Comparison of ENCODE assay signal across 23 cellular contexts in the genomic region with DNA sequence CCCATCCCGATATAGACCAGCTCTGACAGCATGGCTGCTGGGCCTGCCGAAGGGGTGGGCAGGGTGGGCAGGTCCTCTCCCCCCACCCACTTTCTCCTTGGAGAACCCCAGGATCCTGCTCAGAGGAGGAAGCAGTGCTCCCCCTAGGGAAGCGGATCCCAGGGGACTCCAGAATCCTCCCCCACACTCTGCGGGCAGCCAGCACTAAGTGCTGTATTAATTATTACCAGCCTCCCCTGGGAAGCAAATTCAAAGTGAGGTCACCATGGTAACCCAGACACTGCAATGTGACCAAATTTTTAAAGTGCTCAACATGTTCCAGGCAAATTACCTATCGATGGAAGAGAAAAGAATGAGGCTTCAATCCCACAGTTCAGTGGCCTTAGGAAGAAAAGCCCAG. TPM values are rescaled to one million over a fixed set of nuclear protein-coding genes. Genes with fewer than 3 reads are reported as not detected.
DNase-seq lines count a peak whose midpoint lies in the region; ATAC-seq, FAIRE-seq and TF ChIP-seq lines count a peak whose summit lies in the region.
"Had no signal": no experiment of that assay in that cellular context is flagged by ENCODE, and none has a peak within 500 bp of the region (broad histone marks: within the 10 kb centered on the region; RNA-seq: fewer than 3 reads in every experiment).

No MANE protein-coding gene starts in this region.

- ATAC-seq in GM21737 (IDR thresholded peaks at IDR 0.05; ENCODE audit: unreplicated experiment) (peak; percentile 51), K562 (no peak)
- ATAC-seq: esophagus mucosa had no signal

- H3K4me2 ChIP-seq in K562 (ENCODE audit: insufficient read depth, low read length): no peak overlapping the region
- H3K4me2 ChIP-seq: smooth muscle cell had no signal

- no peak for FAIRE-seq in K562 (lab: Jason Lieb, UNC)
- FAIRE-seq: A204.1, GM12892, TTC549 had no signal

- peaks cover 5 to 15% of the 10 kb centered on the region in 2 experiments; a peak in 4 of 5 replicates for H3K27me3 ChIP-seq in K562 (ENCODE audit: control insufficient read depth in 2 of 2, insufficient read depth in 2 of 2, low read length in 2 of 2)
- no peaks in the 10 kb centered on the region for H3K27me3 ChIP-seq in uterus

- H3K4me1 ChIP-seq in K562 (replicated peaks in 1 of 2; ENCODE audit: control insufficient read depth in 2 of 2, insufficient read depth in 2 of 2, low read length in 2 of 2) (peaks cover 7 to 9% of the 10 kb centered on the region in 2 experiments; a peak in 4 of 5 replicates), uterus (no peaks in the 10 kb centered on the region)
- H3K4me1 ChIP-seq: HAP-1, prostate gland had no signal

- no peaks in the 10 kb centered on the region for H4K20me1 ChIP-seq in K562 (replicated peaks; ENCODE audit: control insufficient read depth, insufficient read depth, low read length)

- no peaks in the 10 kb centered on the region for H3K79me2 ChIP-seq in K562 (ENCODE audit: control insufficient read depth, insufficient read depth, low read length)

- H3K36me3 ChIP-seq in K562 (ENCODE audit: control insufficient read depth, insufficient read depth, low read length): no peaks in the 10 kb centered on the region
- no peaks in the 10 kb centered on the region for H3K36me3 ChIP-seq in uterus
- H3K36me3 ChIP-seq: HAP-1, prostate gland had no signal

- no peak for TF ChIP-seq EP300 in K562 (IDR thresholded peaks at IDR 0.05; ENCODE audit: low read length)

- in situ Hi-C loops in K562 (cut with MboI): loop anchor here (5.0 kb wide), 1 partner anchor 120 kb away; no protein-coding TSS in a partner anchor

- TF ChIP-seq POLR2A in K562 (conservative IDR thresholded peaks at IDR 0.05): no peak
- no peak for TF ChIP-seq POLR2A in uterus (IDR thresholded peaks at IDR 0.05)

- no peak overlapping the region for H3K27ac ChIP-seq in K562 (ENCODE audit: extremely low read depth, low read depth, low read length)
- no peak overlapping the region for H3K27ac ChIP-seq in uterus
- H3K27ac ChIP-seq: prostate gland, RWPE1 had no signal

- H3K4me3 ChIP-seq in K562 (no peak overlapping the region), uterus (no peak overlapping the region)
- H3K4me3 ChIP-seq: HAP-1, prostate gland, smooth muscle cell had no signal

- POLR2A ChIA-PET in K562 (lab: Yijun Ruan, JAX): interaction anchor here (1.4 kb wide), 1 partner anchor 9 kb away, joined by 4 read pairs; no protein-coding TSS in a partner anchor

- DNase-seq in NCI-H2107 treated with DMSO at 0.1 percent for 48 hours (lab: John Stamatoyannopoulos, UW; ENCODE audit: unreplicated experiment): peak; percentile 24
- DNase-seq in NCI-H2107 (lab: John Stamatoyannopoulos, UW): no peak
- no peak for DNase-seq in K562 (ENCODE audit: extremely low read depth in 1 of 4, low spot score in 3 of 4)
- peak; percentile 26 for DNase-seq in posterior vena cava (ENCODE audit: low spot score)
- no peak for DNase-seq in uterus
- DNase-seq in AG08396 (ENCODE audit: low spot score): no peak
- DNase-seq in T-helper 1 cell: no peak
- DNase-seq: activated CD4-positive, alpha-beta T cell treated with anti-CD3 and anti-CD28 coated beads for 48 hours; activated gamma-delta T cell; CD4-positive, CD25-positive, alpha-beta regulatory T cell; central memory CD4-positive, alpha-beta T cell; naive B cell; NCI-H1092 treated with DMSO at 0.1 percent for 48 hours; NCI-H226 had no signal

- no peak for TF ChIP-seq CTCF in K562 (IDR thresholded peaks at IDR 0.05 in 2 of 3, conservative IDR thresholded peaks at IDR 0.05 in 1 of 3; ENCODE audit: insufficient read depth in 2 of 3, low read depth in 1 of 3, low read length in 3 of 3)
- no peak for TF ChIP-seq CTCF in uterus (IDR thresholded peaks at IDR 0.05)

- 42% methylated on average over 5 of the region's 5 CpGs for WGBS in K562 (ENCODE audit: insufficient coverage, low coverage, missing lambda C conversion rate)

- no peaks in the 10 kb centered on the region for H3K9me1 ChIP-seq in K562 (ENCODE audit: control insufficient read depth, insufficient read depth, low read length)

- no peak overlapping the region for H2AFZ ChIP-seq in K562 (ENCODE audit: low read depth, low read length)

- H3K9me3 ChIP-seq in K562 (replicated peaks; ENCODE audit: control insufficient read depth, insufficient read depth, low read depth, low read length) (peaks cover 3% of the 10 kb centered on the region; the same call in 1 of the 2 replicates), uterus (no peaks in the 10 kb centered on the region)
- H3K9me3 ChIP-seq: HAP-1, prostate gland had no signal

- intact Hi-C loops in K562 (cut with micrococcal nuclease) (loop anchor here (5.0 kb wide), 1 partner anchor 120 kb away; no protein-coding TSS in a partner anchor), posterior vena cava (cut with DNase I) (loop anchor here (10.0 kb wide), 1 partner anchor 117 kb away; no protein-coding TSS in a partner anchor), uterus (cut with DNase I; ENCODE audit: low total_unique reads) (no loop called here)

- TF ChIP-seq RAD21 in K562 (CRISPR knock-in tag; conservative IDR thresholded peaks at IDR 0.05 in 1 of 2, IDR thresholded peaks at IDR 0.05 in 1 of 2): no peak

- no TSS peak for BruUV-seq in K562 (replicated peaks; lab: Mats Ljungman, UMichigan)

- H3K9ac ChIP-seq in K562 (ENCODE audit: insufficient read depth in 1 of 2, low read depth in 2 of 2, low read length in 2 of 2): no peak overlapping the region

- CTCF ChIA-PET in K562 (lab: Yijun Ruan, JAX; ENCODE audit: low intra/inter-chr PET ratio): no interaction called here

TF ChIP-seq in K562, 482 proteins besides CTCF, POLR2A, EP300 and RAD21:
- no peak for TF ChIP-seq EZH2 (IDR thresholded peaks at IDR 0.05; ENCODE audit: borderline replicate concordance, low read depth, low read length)
- TF ChIP-seq, protein P1, sequence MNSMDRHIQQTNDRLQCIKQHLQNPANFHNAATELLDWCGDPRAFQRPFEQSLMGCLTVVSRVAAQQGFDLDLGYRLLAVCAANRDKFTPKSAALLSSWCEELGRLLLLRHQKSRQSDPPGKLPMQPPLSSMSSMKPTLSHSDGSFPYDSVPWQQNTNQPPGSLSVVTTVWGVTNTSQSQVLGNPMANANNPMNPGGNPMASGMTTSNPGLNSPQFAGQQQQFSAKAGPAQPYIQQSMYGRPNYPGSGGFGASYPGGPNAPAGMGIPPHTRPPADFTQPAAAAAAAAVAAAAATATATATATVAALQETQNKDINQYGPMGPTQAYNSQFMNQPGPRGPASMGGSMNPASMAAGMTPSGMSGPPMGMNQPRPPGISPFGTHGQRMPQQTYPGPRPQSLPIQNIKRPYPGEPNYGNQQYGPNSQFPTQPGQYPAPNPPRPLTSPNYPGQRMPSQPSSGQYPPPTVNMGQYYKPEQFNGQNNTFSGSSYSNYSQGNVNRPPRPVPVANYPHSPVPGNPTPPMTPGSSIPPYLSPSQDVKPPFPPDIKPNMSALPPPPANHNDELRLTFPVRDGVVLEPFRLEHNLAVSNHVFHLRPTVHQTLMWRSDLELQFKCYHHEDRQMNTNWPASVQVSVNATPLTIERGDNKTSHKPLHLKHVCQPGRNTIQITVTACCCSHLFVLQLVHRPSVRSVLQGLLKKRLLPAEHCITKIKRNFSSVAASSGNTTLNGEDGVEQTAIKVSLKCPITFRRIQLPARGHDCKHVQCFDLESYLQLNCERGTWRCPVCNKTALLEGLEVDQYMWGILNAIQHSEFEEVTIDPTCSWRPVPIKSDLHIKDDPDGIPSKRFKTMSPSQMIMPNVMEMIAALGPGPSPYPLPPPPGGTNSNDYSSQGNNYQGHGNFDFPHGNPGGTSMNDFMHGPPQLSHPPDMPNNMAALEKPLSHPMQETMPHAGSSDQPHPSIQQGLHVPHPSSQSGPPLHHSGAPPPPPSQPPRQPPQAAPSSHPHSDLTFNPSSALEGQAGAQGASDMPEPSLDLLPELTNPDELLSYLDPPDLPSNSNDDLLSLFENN (IDR thresholded peaks at IDR 0.05; ENCODE audit: low read depth in 2 of 2, low read length in 2 of 2): no peak
- TF ChIP-seq RFX1 (IDR thresholded peaks at IDR 0.05): peak; percentile 64
TF ChIP-seq in K562: peak in this region for 1.

RNA-seq across cellular contexts. Expression of a gene that starts 21.2 kb away (rescaled TPM):
- 30.0 and 73.0 TPM in 2 replicates for total RNA-seq in K562 (2011; cell fraction: chromatin; rRNA removed; ENCODE audit: low replicate concordance)
- total RNA-seq in K562 (2011; cell fraction: nucleolus; rRNA removed): 38.5 and 41.1 TPM in 2 replicates
- total RNA-seq in K562 (2011; cell fraction: nucleoplasm; rRNA removed): 33.9 and 37.2 TPM in 2 replicates
- total RNA-seq in K562 (2014; rRNA removed) (14.2 and 19.0 TPM in 2 replicates), K562 (2014; rRNA removed; fragmentation: Illumina TruSeq; extraction: Trizol) (10.9 and 13.0 TPM in 2 replicates), K562 (2015; rRNA removed; fragmentation: Illumina TruSeq; extraction: Trizol) (16.3 and 17.7 TPM in 2 replicates), K562 (2021) (28.8 and 29.2 TPM in 2 replicates), posterior vena cava (10 to 100 TPM; 11.3 to 13.7 TPM), uterus (10 to 100 TPM in 1 of 4 donors, 1 to 10 TPM in 3; 1.2 to 26.6 (median 7.7) TPM)
- polyA plus RNA-seq in K562 (2011; rRNA removed) (16.2 and 25.0 TPM in 2 replicates), K562 (2014; fragmentation: Illumina TruSeq; extraction: Trizol) (26.8 and 29.6 TPM in 2 replicates), K562 (2014; fragmentation: Nextera tagmentation; extraction: Ambion mirVana) (1 to 10 TPM in 1 of 2 experiments, under 1 TPM in 1; 0.56 to 1.4 TPM), K562 (2014; rRNA removed) (22.2 and 25.7 TPM in 2 replicates)
- polyA plus RNA-seq in K562 (2011; cell fraction: cytosol; rRNA removed): 22.4 and 23.7 TPM in 2 replicates
- 69.9 and 75.9 TPM in 2 replicates for polyA plus RNA-seq in K562 (2011; cell fraction: nucleus; rRNA removed)
- polyA plus RNA-seq in K562 (2012): 24.3 and 30.1 TPM in 2 replicates
- polyA minus RNA-seq in K562 (2011; rRNA and poly(A)+ RNA removed): 11.8 and 12.8 TPM in 2 replicates
- polyA minus RNA-seq in K562 (2011; cell fraction: cytosol; rRNA and poly(A)+ RNA removed): 11.8 and 16.7 TPM in 2 replicates
- polyA minus RNA-seq in K562 (2011; cell fraction: nucleus; rRNA and poly(A)+ RNA removed): 6.9 and 14.2 TPM in 2 replicates

Comparison
In these comparisons a context has a peak if more than half of its experiments do, and no peak if none do; other contexts are left out.
1. DNase-seq: peak in NCI-H2107 treated with DMSO at 0.1 percent for 48 hours (single experiment) and posterior vena cava (single experiment); none in NCI-H2107 (single experiment), K562 (0 of 4), uterus (0 of 2), AG08396 (single experiment) and T-helper 1 cell (0 of 5).